9 cellular contexts compared by ENCODE assay signal in the genomic region with DNA sequence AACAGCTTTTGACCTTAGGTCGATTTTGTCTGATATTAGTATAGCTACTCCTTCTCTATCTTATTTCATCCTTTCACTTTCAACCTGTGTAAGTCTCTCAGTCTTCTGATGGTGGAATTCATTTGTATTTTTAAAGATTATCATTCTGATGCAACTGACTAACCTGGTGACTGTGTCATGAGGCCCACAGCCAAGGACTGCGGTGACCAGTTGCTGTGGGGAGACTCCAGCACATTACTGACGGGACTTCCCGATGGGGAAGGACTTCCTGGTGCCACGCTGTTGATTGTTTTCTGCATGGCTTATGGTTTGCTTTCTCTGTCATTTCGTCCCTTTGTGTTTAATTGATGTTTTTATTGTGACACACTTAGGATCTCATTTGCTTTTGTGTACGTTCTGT. TPM values are rescaled to one million over a fixed set of nuclear protein-coding genes. Genes with fewer than 3 reads are reported as not detected.
DNase-seq lines count a peak whose midpoint lies in the region; ATAC-seq and TF ChIP-seq lines count a peak whose summit lies in the region.
"Had no signal": no experiment of that assay in that cellular context is flagged by ENCODE, and none has a peak within 500 bp of the region (broad histone marks: within the 10 kb centered on the region; RNA-seq: fewer than 3 reads in every experiment).

No MANE protein-coding gene starts in this region.

- no peaks in the 10 kb centered on the region for H3K36me3 Mint-ChIP-seq in activated T-helper 17 cell treated with anti-CD3 and anti-CD28 coated beads, Interleukin-2, amount 50 U/mL, for 72 hours (ENCODE audit: low read depth)

- no peaks in the 10 kb centered on the region for H3K4me1 ChIP-seq in foreskin keratinocyte

- peaks cover 3% of the 10 kb centered on the region for H3K27me3 ChIP-seq in foreskin keratinocyte
- H3K27me3 ChIP-seq: BLaER1 treated with 17β-estradiol and CSF1 and Interleukin-3, amounts not matched to agents 10 nM and 100 nM had no signal

- peaks cover 14% of the 10 kb centered on the region for H3K4me1 Mint-ChIP-seq in activated T-helper 17 cell treated with anti-CD3 and anti-CD28 coated beads, Interleukin-2, amount 50 U/mL, for 72 hours

- H3K9me3 Mint-ChIP-seq in activated T-helper 17 cell treated with anti-CD3 and anti-CD28 coated beads, Interleukin-2, amount 50 U/mL, for 72 hours: no peaks in the 10 kb centered on the region

- peak; percentile 93 for ATAC-seq in HG03060 (IDR thresholded peaks at IDR 0.05; ENCODE audit: low read depth, unreplicated experiment)
- peak; percentile 98 for ATAC-seq in activated T-helper 17 cell treated with anti-CD3 and anti-CD28 coated beads, Interleukin-2, amount 50 U/mL, for 72 hours (replicated peaks)
- ATAC-seq in foreskin keratinocyte: no peak

- H3K27ac Mint-ChIP-seq in activated T-helper 17 cell treated with anti-CD3 and anti-CD28 coated beads, Interleukin-2, amount 50 U/mL, for 72 hours: peak overlapping the region; percentile 86

- no peak for TF ChIP-seq CTCF in foreskin keratinocyte (conservative IDR thresholded peaks at IDR 0.05)

- H3K4me3 Mint-ChIP-seq in activated T-helper 17 cell treated with anti-CD3 and anti-CD28 coated beads, Interleukin-2, amount 50 U/mL, for 72 hours: peak overlapping the region; percentile 71

- H3K27ac ChIP-seq in foreskin keratinocyte (no peak overlapping the region), substantia nigra (ENCODE audit: low read depth, low read length, poor library complexity, severe bottlenecking) (no peak overlapping the region)

- no peaks in the 10 kb centered on the region for H3K27me3 Mint-ChIP-seq in activated T-helper 17 cell treated with anti-CD3 and anti-CD28 coated beads, Interleukin-2, amount 50 U/mL, for 72 hours

- DNase-seq in activated T-cell treated with anti-CD3 and anti-CD28 coated beads for 24 hours (ENCODE audit: low read depth): peak; percentile 37
- no peak for DNase-seq in activated T-cell treated with anti-CD3 and anti-CD28 coated beads, Interleukin-2, amount 50 U/mL, for 1 hour
- peak; percentile 15 for DNase-seq in stimulated activated CD8-positive, alpha-beta memory T cell treated with anti-CD3 and anti-CD28 coated beads, Interleukin-7, amount 100 ng/mL, for 24 hours (ENCODE audit: low read depth)
- DNase-seq in foreskin keratinocyte: no peak
- no peak for DNase-seq in UCSD-AML1 (lab: John Stamatoyannopoulos, UW; ENCODE audit: unreplicated experiment)
- no peak for DNase-seq in substantia nigra (lab: John Stamatoyannopoulos, UW)

RNA-seq across cellular contexts. Expression of a gene that starts 34.2 kb away (rescaled TPM):
- 10 to 100 TPM; 31.6 to 34.3 TPM for total RNA-seq in activated T-helper 17 cell treated with anti-CD3 and anti-CD28 coated beads, Interleukin-2, amount 50 U/mL, for 72 hours
- total RNA-seq in foreskin keratinocyte: 20.9 and 23.1 TPM in 2 replicates
- 25.0 and 29.0 TPM in 2 replicates for polyA plus RNA-seq in foreskin keratinocyte

Comparison
In these comparisons a context has a peak if more than half of its experiments do, and no peak if none do; other contexts are left out.
1. DNase-seq: peak in activated T-cell treated with anti-CD3 and anti-CD28 coated beads for 24 hours (single experiment) and stimulated activated CD8-positive, alpha-beta memory T cell treated with anti-CD3 and anti-CD28 coated beads, Interleukin-7, amount 100 ng/mL, for 24 hours (single experiment); none in activated T-cell treated with anti-CD3 and anti-CD28 coated beads, Interleukin-2, amount 50 U/mL, for 1 hour (single experiment), foreskin keratinocyte (0 of 2), UCSD-AML1 (single experiment) and substantia nigra (0 of 49).